15 cellular contexts compared by ENCODE assay signal in genomic region chr5:74916831-74917710, GRCh38. TPM values are rescaled to one million over a fixed set of nuclear protein-coding genes. Genes with fewer than 3 reads are reported as not detected.
DNase-seq lines count a peak whose midpoint lies in the region; FAIRE-seq and TF ChIP-seq lines count a peak whose summit lies in the region.
"Had no signal": no experiment of that assay in that cellular context is flagged by ENCODE, and none has a peak within 500 bp of the region (broad histone marks: within the 10 kb centered on the region; RNA-seq: fewer than 3 reads in every experiment).

No MANE protein-coding gene starts in this region.

- H2AFZ ChIP-seq in astrocyte (ENCODE audit: low read depth, low read length) = no peak overlapping the region

- no peak for TF ChIP-seq CTCF in astrocyte (IDR thresholded peaks at IDR 0.05; ENCODE audit: insufficient read depth, low read depth, low read length)
- TF ChIP-seq CTCF in liver (IDR thresholded peaks at IDR 0.05; ENCODE audit: low read depth, low read length, missing input control) = no peak
- no peak for TF ChIP-seq CTCF in osteocyte (IDR thresholded peaks at IDR 0.05)

- no peaks in the 10 kb centered on the region for H3K79me2 ChIP-seq in astrocyte (ENCODE audit: insufficient read depth, low read length)

- TF ChIP-seq POLR2A in H54 (IDR thresholded peaks at IDR 0.05; ENCODE audit: low read depth, low read length) = no peak

- no peak overlapping the region for H3K27ac Mint-ChIP-seq in astrocyte (ENCODE audit: unreplicated experiment)
- no peak overlapping the region for H3K27ac Mint-ChIP-seq in osteocyte (ENCODE audit: unreplicated experiment)
- H3K27ac Mint-ChIP-seq: T-helper 2 cell treated with Interferon-gamma antibody and Interleukin-4, amounts not matched to agents 5 μg/mL and 100 μg/mL, for 36 hours had no signal

- H3K4me1 ChIP-seq in astrocyte (ENCODE audit: insufficient read depth, low read length) (no peaks in the 10 kb centered on the region), liver (ENCODE audit: control insufficient read depth in 4 of 4, insufficient read depth in 4 of 4, low read length in 3 of 4) (peaks cover 10 to 40% (median 33%) of the 10 kb centered on the region in 4 donors)

- no peak overlapping the region for H3K4me3 ChIP-seq in astrocyte (ENCODE audit: insufficient read depth, low read depth, low read length)
- no peak overlapping the region for H3K4me3 ChIP-seq in liver (ENCODE audit: low read depth in 1 of 3, low read length in 3 of 3)

- in situ Hi-C loops in Caki2 (cut with HindIII; ENCODE audit: low pct_unique_long_range_greater_than_20kb, low sequenced_read_pairs) = no loop called here

- H3K9me3 ChIP-seq in astrocyte (ENCODE audit: insufficient read depth, low read depth, low read length) (peaks cover 6% of the 10 kb centered on the region), liver (ENCODE audit: control insufficient read depth in 4 of 4, low read length in 3 of 4) (peaks cover 0 to 2% (median 0%) of the 10 kb centered on the region in 4 donors)

- H3K9me3 Mint-ChIP-seq in astrocyte (ENCODE audit: unreplicated experiment) = peaks cover 8% of the 10 kb centered on the region
- H3K9me3 Mint-ChIP-seq in osteocyte (ENCODE audit: unreplicated experiment) = peaks cover 7% of the 10 kb centered on the region
- H3K9me3 Mint-ChIP-seq: T-helper 2 cell treated with Interferon-gamma antibody and Interleukin-4, amounts not matched to agents 5 μg/mL and 100 μg/mL, for 36 hours had no signal

- WGBS in liver = 60% methylated on average over 7 of the region's 7 CpGs

- no peak overlapping the region for H3K4me2 ChIP-seq in astrocyte (ENCODE audit: low read length)

- no peaks in the 10 kb centered on the region for H4K20me1 ChIP-seq in astrocyte (ENCODE audit: insufficient read depth, low read length)

- H3K9ac ChIP-seq in astrocyte (ENCODE audit: low read length) (no peak overlapping the region), liver (ENCODE audit: low read depth in 1 of 2, low read length in 2 of 2) (no peak overlapping the region)

- TF ChIP-seq RAD21 in liver (IDR thresholded peaks at IDR 0.05) = peak; percentile 36 to 37

- H3K36me3 Mint-ChIP-seq in astrocyte (ENCODE audit: low read depth, unreplicated experiment) = peaks cover 2% of the 10 kb centered on the region
- no peaks in the 10 kb centered on the region for H3K36me3 Mint-ChIP-seq in osteocyte (ENCODE audit: unreplicated experiment)

- H3K36me3 ChIP-seq in astrocyte (ENCODE audit: insufficient read depth, low read length) = no peaks in the 10 kb centered on the region
- no peaks in the 10 kb centered on the region for H3K36me3 ChIP-seq in liver (ENCODE audit: control insufficient read depth in 4 of 4, insufficient read depth in 3 of 4, low read depth in 1 of 4, low read length in 3 of 4)

- H3K27me3 Mint-ChIP-seq in astrocyte (ENCODE audit: low read depth, unreplicated experiment) = no peaks in the 10 kb centered on the region
- no peaks in the 10 kb centered on the region for H3K27me3 Mint-ChIP-seq in osteocyte (ENCODE audit: unreplicated experiment)

- FAIRE-seq in astrocyte (lab: Jason Lieb, UNC) = no peak
- FAIRE-seq in H54 (lab: Jason Lieb, UNC) = no peak

- H3K4me3 Mint-ChIP-seq in astrocyte (ENCODE audit: unreplicated experiment) = no peak overlapping the region
- no peak overlapping the region for H3K4me3 Mint-ChIP-seq in osteocyte (ENCODE audit: unreplicated experiment)
- H3K4me3 Mint-ChIP-seq: T-helper 2 cell treated with Interferon-gamma antibody and Interleukin-4, amounts not matched to agents 5 μg/mL and 100 μg/mL, for 36 hours had no signal

- H3K4me1 Mint-ChIP-seq in astrocyte (ENCODE audit: low read depth, unreplicated experiment) (peaks cover 1% of the 10 kb centered on the region), osteocyte (ENCODE audit: unreplicated experiment) (peaks cover 9% of the 10 kb centered on the region)

- H3K27me3 ChIP-seq in astrocyte (ENCODE audit: insufficient read depth, low read length) (no peaks in the 10 kb centered on the region), liver (ENCODE audit: control insufficient read depth in 4 of 4, insufficient read depth in 4 of 4, low read length in 3 of 4) (no peaks in the 10 kb centered on the region)

- peak; percentile 70 for DNase-seq in Caki2 (ENCODE audit: low read depth)
- peak; percentile 39 for DNase-seq in HuH-7.5 (ENCODE audit: low spot score)
- DNase-seq in astrocyte (ENCODE audit: low read depth) = peak; percentile 20
- DNase-seq in H54 (ENCODE audit: insufficient read length, low spot score) = no peak
- DNase-seq in activated CD8-positive, alpha-beta memory T cell treated with anti-CD3 and anti-CD28 coated beads for 24 hours = no peak
- DNase-seq in NCI-H2081 treated with DMSO at 0.1 percent for 48 hours (lab: John Stamatoyannopoulos, UW) = no peak
- no peak for DNase-seq in osteocyte (ENCODE audit: extremely low spot score, unreplicated experiment)
- DNase-seq: activated CD8-positive, alpha-beta memory T cell treated with anti-CD3 and anti-CD28 coated beads, Interleukin-2, amount 50 U/mL, for 48 hours; C1 segment of cervical spinal cord; KBM-7; left cardiac atrium; NCI-H526; retina had no signal

- H3K27ac ChIP-seq in astrocyte (ENCODE audit: low read depth, low read length) = no peak overlapping the region
- peak overlapping the region; percentile 74 to 84 for H3K27ac ChIP-seq in liver (ENCODE audit: low read depth in 1 of 2, low read length in 2 of 2)

TF ChIP-seq in liver, 16 proteins besides CTCF, POLR2A, EP300 and RAD21:
- no peak for TF ChIP-seq NR2F2 (IDR thresholded peaks at IDR 0.05)
- TF ChIP-seq YY1 (IDR thresholded peaks at IDR 0.05) = peak; percentile 68
- peak; percentile 69 for TF ChIP-seq REST (IDR thresholded peaks at IDR 0.05)
- TF ChIP-seq FOXA1 (IDR thresholded peaks at IDR 0.05) = no peak
- TF ChIP-seq SP1 (IDR thresholded peaks at IDR 0.05) = peak; percentile 83
- peak; percentile 46 for TF ChIP-seq FOXA2 (IDR thresholded peaks at IDR 0.05)
- peak; percentile 44 for TF ChIP-seq ZBTB33 (IDR thresholded peaks at IDR 0.05)
- no peak for TF ChIP-seq TAF1 (conservative IDR thresholded peaks at IDR 0.05)
- TF ChIP-seq HNF4A (conservative IDR thresholded peaks at IDR 0.05) = peak; percentile 73 to 88
- peak; percentile 55 to 78 for TF ChIP-seq RXRA (IDR thresholded peaks at IDR 0.05)
- peak; percentile 81 for TF ChIP-seq ATF3 (IDR thresholded peaks at IDR 0.05)
- peak; percentile 87 for TF ChIP-seq MAX (IDR thresholded peaks at IDR 0.05)
- TF ChIP-seq HNF4G (IDR thresholded peaks at IDR 0.05) = no peak
- TF ChIP-seq GABPA (IDR thresholded peaks at IDR 0.05 in 1 of 2, conservative IDR thresholded peaks at IDR 0.05 in 1 of 2) = peak in 1 of 2 donors; percentile 52
- TF ChIP-seq JUND (IDR thresholded peaks at IDR 0.05) = peak; percentile 89 to 96
- peak in 1 of 2 donors; percentile 22 for TF ChIP-seq EGR1 (IDR thresholded peaks at IDR 0.05; ENCODE audit: low read depth in 2 of 2)

RNA-seq across cellular contexts. Expression of gene FAM169A, which starts 50.9 kb away (rescaled TPM):
- total RNA-seq in Caki2 (2014; rRNA removed; shearing (Covaris generic); ENCODE audit: low replicate concordance) = 2.0 and 10.0 TPM in 2 replicates
- total RNA-seq in astrocyte = 9.1 and 11.9 TPM in 2 replicates
- 1 to 10 TPM; 1.0 to 5.0 TPM for total RNA-seq in liver
- under 1 TPM; 0.58 to 0.83 TPM for polyA plus RNA-seq in liver
- 2.7 and 3.6 TPM in 2 replicates for total RNA-seq in osteocyte

Comparison
In these comparisons a context has a peak if more than half of its experiments do, and no peak if none do; other contexts are left out.
1. DNase-seq: peak in Caki2 (single experiment), HuH-7.5 (single experiment) and astrocyte (single experiment); none in H54 (single experiment), activated CD8-positive, alpha-beta memory T cell treated with anti-CD3 and anti-CD28 coated beads for 24 hours (single experiment), NCI-H2081 treated with DMSO at 0.1 percent for 48 hours (single experiment) and osteocyte (single experiment).